In the genomic region with DNA sequence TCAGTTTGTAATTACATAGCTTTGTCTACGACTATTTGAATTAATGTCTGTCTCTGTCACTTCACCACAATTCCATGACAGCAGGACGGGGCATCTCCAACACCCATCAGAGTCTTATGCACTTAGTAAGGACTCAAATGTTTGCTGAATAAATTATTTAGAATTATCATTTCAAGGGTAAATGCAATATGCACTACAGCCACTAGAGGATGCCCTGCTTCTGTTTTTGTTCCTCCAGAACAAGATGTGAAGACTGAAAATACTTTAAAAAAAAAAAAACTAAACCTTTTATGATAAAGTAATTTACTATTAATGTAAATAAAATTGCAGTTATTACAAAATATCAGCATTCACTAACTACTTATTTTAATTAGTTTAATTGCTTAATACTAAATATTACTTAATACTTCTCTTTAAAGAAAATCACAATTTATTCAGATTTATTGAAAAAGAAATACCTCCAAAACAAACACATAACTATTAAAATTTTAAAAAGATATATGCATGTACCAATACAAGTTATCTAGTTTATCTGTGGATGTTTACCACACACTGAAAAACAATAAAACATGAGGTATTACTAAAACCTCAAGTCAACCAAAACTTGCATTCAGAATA, we compare ENCODE assay signal across 1 cellular context.
TF ChIP-seq lines count a peak whose summit lies in the region.

No MANE protein-coding gene starts in this region.

TF ChIP-seq in H1, 55 proteins besides CTCF, POLR2A, EP300 and RAD21 (continued from another document):
- no peak for TF ChIP-seq CBX8 (IDR thresholded peaks at IDR 0.05; ENCODE audit: borderline replicate concordance, low read depth, low read length)
- no peak for TF ChIP-seq KDM4A (IDR thresholded peaks at IDR 0.05; ENCODE audit: low read depth, low read length, severe bottlenecking)
- no peak for TF ChIP-seq RNF2 (IDR thresholded peaks at IDR 0.05; ENCODE audit: borderline replicate concordance, low read depth, low read length, missing control alignments, poor library complexity, severe bottlenecking)
- TF ChIP-seq PHF8 (conservative IDR thresholded peaks at IDR 0.05; ENCODE audit: low read depth, low read length), result no peak
- no peak for TF ChIP-seq BACH1 (IDR thresholded peaks at IDR 0.05; ENCODE audit: low read length)
- TF ChIP-seq SIX5 (IDR thresholded peaks at IDR 0.05; ENCODE audit: low read depth, low read length), result no peak
- TF ChIP-seq TAF1 (IDR thresholded peaks at IDR 0.05; ENCODE audit: low read depth, low read length), result no peak
- no peak for TF ChIP-seq RFX5 (IDR thresholded peaks at IDR 0.05; ENCODE audit: borderline replicate concordance, low read depth, low read length)
- TF ChIP-seq BCL11A (IDR thresholded peaks at IDR 0.05; ENCODE audit: low read depth in 2 of 2, low read length in 2 of 2), result no peak
- no peak for TF ChIP-seq YY1 (IDR thresholded peaks at IDR 0.05; ENCODE audit: low read depth, low read length)
